ENCODE assay signal across 1 cellular context in the genomic region with DNA sequence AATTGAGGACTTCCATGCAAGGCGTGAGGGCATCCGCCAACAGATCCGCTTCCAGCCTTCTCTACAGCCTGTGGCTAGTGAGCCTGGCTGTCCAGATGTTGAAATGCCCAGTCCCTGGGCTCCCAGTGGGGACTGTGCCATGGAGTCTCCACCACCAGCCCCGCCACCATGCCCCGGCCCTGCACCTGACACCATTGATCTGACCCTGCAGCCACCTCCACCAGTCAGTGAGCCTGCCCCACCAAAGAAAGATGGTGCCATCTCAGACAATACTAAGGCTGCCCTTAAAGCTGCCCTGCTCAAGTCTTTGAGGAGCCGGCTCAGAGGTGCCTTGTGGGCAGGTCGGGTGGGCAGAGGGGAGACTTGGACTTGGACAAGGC.
TF ChIP-seq lines count a peak whose summit lies in the region.

No MANE protein-coding gene starts in this region.

TF ChIP-seq in SK-N-SH, 30 proteins besides CTCF, POLR2A, EP300 and RAD21:
- no peak for TF ChIP-seq RCOR1 (IDR thresholded peaks at IDR 0.05; ENCODE audit: low read length)
- TF ChIP-seq, protein P1, sequence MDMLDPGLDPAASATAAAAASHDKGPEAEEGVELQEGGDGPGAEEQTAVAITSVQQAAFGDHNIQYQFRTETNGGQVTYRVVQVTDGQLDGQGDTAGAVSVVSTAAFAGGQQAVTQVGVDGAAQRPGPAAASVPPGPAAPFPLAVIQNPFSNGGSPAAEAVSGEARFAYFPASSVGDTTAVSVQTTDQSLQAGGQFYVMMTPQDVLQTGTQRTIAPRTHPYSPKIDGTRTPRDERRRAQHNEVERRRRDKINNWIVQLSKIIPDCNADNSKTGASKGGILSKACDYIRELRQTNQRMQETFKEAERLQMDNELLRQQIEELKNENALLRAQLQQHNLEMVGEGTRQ (IDR thresholded peaks at IDR 0.05; ENCODE audit: borderline replicate concordance, low read depth, low read length): no peak
- no peak for TF ChIP-seq TEAD4 (IDR thresholded peaks at IDR 0.05; ENCODE audit: borderline replicate concordance, insufficient read depth)
- no peak for TF ChIP-seq JUND (IDR thresholded peaks at IDR 0.05)
- no peak for TF ChIP-seq FOXM1 (IDR thresholded peaks at IDR 0.05; ENCODE audit: low read depth)
- TF ChIP-seq, protein P2, sequence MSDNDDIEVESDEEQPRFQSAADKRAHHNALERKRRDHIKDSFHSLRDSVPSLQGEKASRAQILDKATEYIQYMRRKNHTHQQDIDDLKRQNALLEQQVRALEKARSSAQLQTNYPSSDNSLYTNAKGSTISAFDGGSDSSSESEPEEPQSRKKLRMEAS (IDR thresholded peaks at IDR 0.05; ENCODE audit: low read depth): no peak
- TF ChIP-seq YY1 (IDR thresholded peaks at IDR 0.05; ENCODE audit: low read depth): no peak
